Comparison of ENCODE assay signal across 29 cellular contexts in genomic region chr1:182244451-182244850, GRCh38.
"Had no signal": no experiment of that assay in that cellular context is flagged by ENCODE, and none has a peak within 500 bp of the region (broad histone marks: within the 10 kb centered on the region; RNA-seq: fewer than 3 reads in every experiment).

No MANE protein-coding gene starts in this region.

- DNase-seq: activated B cell treated with CpG ODN at 0.5 μM for 24 hours; activated CD4-positive, alpha-beta T cell treated with anti-CD3 and anti-CD28 coated beads for 48 hours; activated CD4-positive, alpha-beta T cell treated with anti-CD3 and anti-CD28 coated beads, Interleukin-2, amount 50 U/mL, for 1 hour; activated CD4-positive, alpha-beta T cell treated with anti-CD3 and anti-CD28 coated beads, Interleukin-2, amount 50 U/mL, for 48 hours; activated CD8-positive, alpha-beta memory T cell treated with anti-CD3 and anti-CD28 coated beads for 24 hours; activated CD8-positive, alpha-beta T cell treated with anti-CD3 and anti-CD28 coated beads for 36 hours; activated effector memory CD4-positive, alpha-beta T cell treated with Interleukin-2 at 50 U/mL for 16 hours; activated gamma-delta T cell treated with Interleukin-2 at 50 U/mL for 16 hours; activated naive CD4-positive, alpha-beta T cell treated with anti-CD3 and anti-CD28 coated beads, Interleukin-2, amount 50 U/mL, for 16 hours; activated naive CD4-positive, alpha-beta T cell treated with Interleukin-2 at 50 U/mL for 16 hours; activated T-cell treated with anti-CD3 and anti-CD28 coated beads, Interleukin-2, amount 50 U/mL, for 4 hours; amniotic stem cell; anterior cingulate cortex; brain microvascular endothelial cell; caudate nucleus; cortex of kidney; dermis blood vessel endothelial cell; effector CD4-positive, alpha-beta T cell; effector memory CD8-positive, alpha-beta T cell; erythroblast; foreskin keratinocyte; gastrocnemius medialis; glutamatergic neuron; T-cell; T-helper 9 cell; WERI-Rb-1 had no signal

- H3K9me3 ChIP-seq: esophagus muscularis mucosa, gastrocnemius medialis had no signal

- H3K27me3 ChIP-seq: brain microvascular endothelial cell, esophagus muscularis mucosa, foreskin keratinocyte, gastrocnemius medialis had no signal

- H3K36me3 ChIP-seq: brain microvascular endothelial cell, esophagus muscularis mucosa, gastrocnemius medialis, WERI-Rb-1 had no signal

- H3K4me1 ChIP-seq: esophagus muscularis mucosa, foreskin keratinocyte, gastrocnemius medialis had no signal

- H3K27ac ChIP-seq: brain microvascular endothelial cell, esophagus muscularis mucosa, foreskin keratinocyte, gastrocnemius medialis, WERI-Rb-1 had no signal

- H3K4me3 ChIP-seq: esophagus muscularis mucosa, gastrocnemius medialis had no signal

- ATAC-seq: activated CD4-positive, CD25-positive, alpha-beta regulatory T cell treated with anti-CD3 and anti-CD28 coated beads, Interleukin-2, amount 50 U/mL, for 24 hours; activated CD8-positive, alpha-beta T cell treated with anti-CD3 and anti-CD28 coated beads for 36 hours; activated T-cell treated with anti-CD3 and anti-CD28 coated beads, Interleukin-2, amount 50 U/mL, for 4 hours; activated T-helper 17 cell treated with anti-CD3 and anti-CD28 coated beads, Interleukin-2, amount 50 U/mL, for 72 hours; effector memory CD8-positive, alpha-beta T cell; foreskin keratinocyte; gastrocnemius medialis; T-cell had no signal
